ENCODE assay signal across 10 cellular contexts in genomic region chr12:67988600-67988999, GRCh38. TPM values are rescaled to one million over a fixed set of nuclear protein-coding genes. Genes with fewer than 3 reads are reported as not detected.
A peak's percentile ranks its signal among the peaks of the same experiment; 100 is the strongest.
DNase-seq lines count a peak whose midpoint lies in the region; ATAC-seq and TF ChIP-seq lines count a peak whose summit lies in the region.
"Had no signal": no experiment of that assay in that cellular context is flagged by ENCODE, and none has a peak within 500 bp of the region (broad histone marks: within the 10 kb centered on the region; RNA-seq: fewer than 3 reads in every experiment).

No MANE protein-coding gene starts in this region.

- no peak overlapping the region for H2AFZ ChIP-seq in Karpas-422 (ENCODE audit: low read length)

- H3K4me3 ChIP-seq in CD8-positive, alpha-beta T cell (ENCODE audit: low read depth, low read length), result no peak overlapping the region
- H3K4me3 ChIP-seq in Karpas-422 (ENCODE audit: low read length) (peak overlapping the region; percentile 31), foreskin fibroblast (ENCODE audit: low read depth in 1 of 2, low read length in 2 of 2) (no peak overlapping the region), suprapubic skin (no peak overlapping the region)
- H3K4me3 ChIP-seq: HAP-1 had no signal

- H3K27me3 ChIP-seq in CD8-positive, alpha-beta T cell (ENCODE audit: insufficient read depth, low read length), result no peaks in the 10 kb centered on the region
- H3K27me3 ChIP-seq in Karpas-422 (ENCODE audit: low read length) (no peaks in the 10 kb centered on the region), suprapubic skin (no peaks in the 10 kb centered on the region)

- no peak overlapping the region for H3K27ac Mint-ChIP-seq in CD8-positive, alpha-beta T cell

- H3K9me3 ChIP-seq in CD8-positive, alpha-beta T cell (ENCODE audit: low read length), result no peaks in the 10 kb centered on the region
- no peaks in the 10 kb centered on the region for H3K9me3 ChIP-seq in Karpas-422 (ENCODE audit: low read length)
- no peaks in the 10 kb centered on the region for H3K9me3 ChIP-seq in suprapubic skin
- H3K9me3 ChIP-seq: HAP-1 had no signal

- peaks cover 49% of the 10 kb centered on the region for H3K4me1 Mint-ChIP-seq in CD8-positive, alpha-beta T cell (ENCODE audit: low read depth)

- no peak overlapping the region for H3K27ac ChIP-seq in CD8-positive, alpha-beta T cell (ENCODE audit: low read depth, low read length)
- H3K27ac ChIP-seq in Karpas-422 (ENCODE audit: low read length) (peak overlapping the region; percentile 55), suprapubic skin (no peak overlapping the region)

- H3K27me3 Mint-ChIP-seq in CD8-positive, alpha-beta T cell (ENCODE audit: low read depth), result no peaks in the 10 kb centered on the region

- peak overlapping the region; percentile 82 for H3K4me3 Mint-ChIP-seq in CD8-positive, alpha-beta T cell

- no peak for TF ChIP-seq CTCF in CD8-positive, alpha-beta T cell (IDR thresholded peaks at IDR 0.05)
- no peak for TF ChIP-seq CTCF in foreskin fibroblast (IDR thresholded peaks at IDR 0.05; ENCODE audit: low read depth, low read length)
- TF ChIP-seq CTCF in suprapubic skin (IDR thresholded peaks at IDR 0.05), result no peak

- peaks cover 29% of the 10 kb centered on the region for H3K4me1 ChIP-seq in CD8-positive, alpha-beta T cell (ENCODE audit: insufficient read depth, low read length)
- H3K4me1 ChIP-seq in Karpas-422 (ENCODE audit: low read length), result peaks cover 33% of the 10 kb centered on the region
- H3K4me1 ChIP-seq in suprapubic skin, result no peaks in the 10 kb centered on the region
- H3K4me1 ChIP-seq: HAP-1 had no signal

- H3K36me3 ChIP-seq in CD8-positive, alpha-beta T cell (ENCODE audit: insufficient read depth, low read length), result no peaks in the 10 kb centered on the region
- no peaks in the 10 kb centered on the region for H3K36me3 ChIP-seq in Karpas-422 (ENCODE audit: insufficient read depth, low read length)
- H3K36me3 ChIP-seq in suprapubic skin, result no peaks in the 10 kb centered on the region
- H3K36me3 ChIP-seq: HAP-1 had no signal

- H3K79me2 ChIP-seq in Karpas-422 (ENCODE audit: low read length), result no peaks in the 10 kb centered on the region

- H3K9ac ChIP-seq in Karpas-422 (ENCODE audit: low read length), result no peak overlapping the region

- TF ChIP-seq POLR2A in suprapubic skin (IDR thresholded peaks at IDR 0.05), result no peak

- no peaks in the 10 kb centered on the region for H3K36me3 Mint-ChIP-seq in CD8-positive, alpha-beta T cell

- H4K20me1 ChIP-seq in Karpas-422 (ENCODE audit: insufficient read depth, low read depth, low read length), result no peaks in the 10 kb centered on the region

- POLR2A ChIA-PET in CD8-positive, alpha-beta T cell (lab: Charles Lee), result interaction anchor here (1.9 kb wide), 1 partner anchor 8 kb away, joined by 5 read pairs; no protein-coding TSS in a partner anchor

- no peak for TF ChIP-seq EP300 in suprapubic skin (IDR thresholded peaks at IDR 0.05)

- no peak for DNase-seq in CD8-positive, alpha-beta T cell
- DNase-seq in Karpas-422, result peak; percentile 65
- DNase-seq in NCI-H187 treated with DMSO at 0.1 percent for 48 hours (lab: John Stamatoyannopoulos, UW), result no peak
- DNase-seq in T-helper 2 cell, result no peak
- no peak for DNase-seq in foreskin fibroblast
- DNase-seq in suprapubic skin (ENCODE audit: low spot score in 2 of 2), result no peak
- DNase-seq: NCI-H2107 had no signal

- WGBS in suprapubic skin, result 77% methylated on average over 1 of the region's 1 CpG

- intact Hi-C loops in CD8-positive, alpha-beta T cell (cut with DNase I, micrococcal nuclease), result no loop called here

- ATAC-seq in CD8-positive, alpha-beta T cell, result no peak
- peak; percentile 76 for ATAC-seq in GM19025 (IDR thresholded peaks at IDR 0.05; ENCODE audit: low read depth, unreplicated experiment)
- peak; percentile 82 for ATAC-seq in HG02798 (IDR thresholded peaks at IDR 0.05; ENCODE audit: poor library complexity, unreplicated experiment)

- no peaks in the 10 kb centered on the region for H3K9me2 ChIP-seq in Karpas-422 (replicated peaks; ENCODE audit: insufficient read depth, low read length)

- no peaks in the 10 kb centered on the region for H3K9me3 Mint-ChIP-seq in CD8-positive, alpha-beta T cell

- CTCF ChIA-PET in CD8-positive, alpha-beta T cell (lab: Charles Lee), result interaction anchor here (1.0 to 1.1 kb wide), 2 partner anchors 46 to 51 kb away, joined by 3 read pairs; no protein-coding TSS in a partner anchor

- peak overlapping the region; percentile 57 for H3K4me2 ChIP-seq in Karpas-422 (ENCODE audit: low read depth, low read length, poor library complexity, severe bottlenecking)

RNA-seq across cellular contexts. Expression of gene IFNG-AS1, which starts 0.6 kb away (rescaled TPM):
- total RNA-seq in CD8-positive, alpha-beta T cell, result 1 to 10 TPM; 2.1 to 3.0 TPM
- total RNA-seq in Karpas-422 (2014; rRNA removed; shearing (Covaris generic); ENCODE audit: low replicate concordance), result not detected in 2 replicates
- total RNA-seq in suprapubic skin, result not detected
